In the genomic region with DNA sequence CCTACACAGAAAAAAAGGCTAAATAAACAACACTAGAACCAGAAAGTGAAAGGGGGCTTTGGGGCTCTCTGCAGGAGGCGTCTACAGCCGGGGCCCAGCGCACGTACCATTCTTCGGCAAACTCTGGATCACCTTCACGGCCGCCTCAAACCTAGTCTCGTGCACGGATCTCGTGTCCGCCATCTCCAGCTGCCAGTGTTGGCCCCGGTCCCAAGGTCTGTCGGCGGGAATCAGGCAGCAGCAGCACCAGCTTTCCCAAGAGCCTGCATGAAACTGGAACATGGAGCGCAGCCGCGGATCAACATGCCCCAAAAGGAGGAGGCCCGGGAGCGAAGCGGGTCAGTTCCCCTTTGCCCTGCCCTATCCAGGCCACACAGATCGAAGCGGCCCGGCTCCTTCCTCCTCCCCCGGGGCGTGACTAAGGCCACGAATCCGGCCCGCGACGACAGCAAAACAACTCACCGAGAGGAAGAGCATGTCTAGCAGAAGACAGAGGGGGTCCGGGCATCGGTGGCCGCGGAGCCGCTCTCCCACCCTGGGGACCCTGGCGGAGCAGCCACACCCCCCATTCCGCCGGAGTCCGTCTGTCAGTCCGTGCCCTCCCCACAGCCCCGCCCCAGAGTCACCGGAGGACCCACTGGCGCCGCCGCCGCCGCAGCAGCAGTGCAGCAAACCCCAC, we compare ENCODE assay signal across 8 cellular contexts. TPM values are rescaled to one million over a fixed set of nuclear protein-coding genes. Genes with fewer than 3 reads are reported as not detected.
DNase-seq lines count a peak whose midpoint lies in the region; ATAC-seq and TF ChIP-seq lines count a peak whose summit lies in the region.

A gene with protein sequence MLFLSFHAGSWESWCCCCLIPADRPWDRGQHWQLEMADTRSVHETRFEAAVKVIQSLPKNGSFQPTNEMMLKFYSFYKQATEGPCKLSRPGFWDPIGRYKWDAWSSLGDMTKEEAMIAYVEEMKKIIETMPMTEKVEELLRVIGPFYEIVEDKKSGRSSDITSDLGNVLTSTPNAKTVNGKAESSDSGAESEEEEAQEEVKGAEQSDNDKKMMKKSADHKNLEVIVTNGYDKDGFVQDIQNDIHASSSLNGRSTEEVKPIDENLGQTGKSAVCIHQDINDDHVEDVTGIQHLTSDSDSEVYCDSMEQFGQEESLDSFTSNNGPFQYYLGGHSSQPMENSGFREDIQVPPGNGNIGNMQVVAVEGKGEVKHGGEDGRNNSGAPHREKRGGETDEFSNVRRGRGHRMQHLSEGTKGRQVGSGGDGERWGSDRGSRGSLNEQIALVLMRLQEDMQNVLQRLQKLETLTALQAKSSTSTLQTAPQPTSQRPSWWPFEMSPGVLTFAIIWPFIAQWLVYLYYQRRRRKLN (minus strand): TSS at position 586 of the 679 bp plus-strand sequence. CDS start 109 bp downstream, at position 477.

- CTCF ChIA-PET in PC-9 (lab: Charles Lee), result no interaction called here

- DNase-seq in DMS 273 (lab: John Stamatoyannopoulos, UW; ENCODE audit: unreplicated experiment) (peak; percentile 94), PC-9 (peak; percentile 66 to 81)
- peak; percentile 59 for DNase-seq in activated T-cell treated with anti-CD3 and anti-CD28 coated beads, Interleukin-2, amount 50 U/mL, for 4 hours

- H3K27ac Mint-ChIP-seq in stimulated activated memory B cell treated with anti-CD40 and anti-IgM and Interleukin-4, amounts not matched to agents 10 μg/mL and 1 μg/mL and 100 μg/mL, for 72 hours, result peak within 1 kb of the TSS; percentile 99

- H3K27me3 ChIP-seq in HUES6 (ENCODE audit: control insufficient read depth, insufficient read depth, low read length) (no peaks in the 10 kb centered on the region), PC-9 (ENCODE audit: insufficient read depth, low read depth) (no peaks in the 10 kb centered on the region), esophagus (ENCODE audit: control insufficient read depth in 1 of 2, insufficient read depth in 2 of 2, low read length in 2 of 2) (no peaks in the 10 kb centered on the region), mucosa of rectum (ENCODE audit: control insufficient read depth in 2 of 2, insufficient read depth in 2 of 2, low read length in 2 of 2) (no peaks in the 10 kb centered on the region)

- intact Hi-C loops in PC-9 (cut with micrococcal nuclease; ENCODE audit: unreplicated experiment), result loop anchor here (2.0 to 5.0 kb wide), 4 partner anchors 82 to 380 kb away; a partner anchor contains a TSS

- peaks cover 6% of the 10 kb centered on the region; the same call in 1 of the 2 replicates for H3K79me2 ChIP-seq in PC-9 (ENCODE audit: low read depth)

- peak within 1 kb of the TSS; percentile 92 for H3K4me3 Mint-ChIP-seq in activated T-cell treated with anti-CD3 and anti-CD28 coated beads, Interleukin-2, amount 50 U/mL, for 4 hours
- peak within 1 kb of the TSS; percentile 96 for H3K4me3 Mint-ChIP-seq in stimulated activated memory B cell treated with anti-CD40 and anti-IgM and Interleukin-4, amounts not matched to agents 10 μg/mL and 1 μg/mL and 100 μg/mL, for 72 hours

- no TSS peak for BruUV-seq in PC-9 (replicated peaks; lab: Mats Ljungman, UMichigan)

- H3K27ac ChIP-seq in HUES6 (ENCODE audit: low read depth, low read length) (peak within 1 kb of the TSS; percentile 60; the same call in 1 of the 2 replicates), PC-9 (peak within 1 kb of the TSS; percentile 74), esophagus (ENCODE audit: low read depth in 2 of 2, low read length in 1 of 2) (peak within 1 kb of the TSS; percentile 100), mucosa of rectum (ENCODE audit: low read depth in 2 of 2, low read length in 2 of 2) (peak within 1 kb of the TSS; percentile 93 to 98)

- H3K4me1 Mint-ChIP-seq in activated T-cell treated with anti-CD3 and anti-CD28 coated beads, Interleukin-2, amount 50 U/mL, for 4 hours (ENCODE audit: low read depth), result peaks cover 29% of the 10 kb centered on the region
- peaks cover 36% of the 10 kb centered on the region for H3K4me1 Mint-ChIP-seq in stimulated activated memory B cell treated with anti-CD40 and anti-IgM and Interleukin-4, amounts not matched to agents 10 μg/mL and 1 μg/mL and 100 μg/mL, for 72 hours

- H3K9ac ChIP-seq in HUES6 (ENCODE audit: low read length), result peak within 1 kb of the TSS; percentile 73
- peak within 1 kb of the TSS; percentile 89 to 96 for H3K9ac ChIP-seq in mucosa of rectum (ENCODE audit: low read depth in 1 of 2, low read length in 2 of 2)

- H2AFZ ChIP-seq in PC-9, result peak within 1 kb of the TSS; percentile 97

- H3K9me3 ChIP-seq in HUES6 (ENCODE audit: control insufficient read depth, insufficient read depth, low read depth, low read length), result no peaks in the 10 kb centered on the region
- H3K9me3 ChIP-seq in PC-9 (ENCODE audit: insufficient read depth, low read depth), result no peaks in the 10 kb centered on the region
- no peaks in the 10 kb centered on the region for H3K9me3 ChIP-seq in esophagus (ENCODE audit: control insufficient read depth in 2 of 2, insufficient read depth in 1 of 2, low read depth in 1 of 2, low read length in 1 of 2)
- no peaks in the 10 kb centered on the region for H3K9me3 ChIP-seq in mucosa of rectum (ENCODE audit: control insufficient read depth in 2 of 2, low read length in 2 of 2)

- H3K9me3 Mint-ChIP-seq in activated T-cell treated with anti-CD3 and anti-CD28 coated beads, Interleukin-2, amount 50 U/mL, for 4 hours, result no peaks in the 10 kb centered on the region
- H3K9me3 Mint-ChIP-seq in stimulated activated memory B cell treated with anti-CD40 and anti-IgM and Interleukin-4, amounts not matched to agents 10 μg/mL and 1 μg/mL and 100 μg/mL, for 72 hours, result no peaks in the 10 kb centered on the region

- H3K27me3 Mint-ChIP-seq in activated T-cell treated with anti-CD3 and anti-CD28 coated beads, Interleukin-2, amount 50 U/mL, for 4 hours (ENCODE audit: low read depth), result no peaks in the 10 kb centered on the region
- H3K27me3 Mint-ChIP-seq in stimulated activated memory B cell treated with anti-CD40 and anti-IgM and Interleukin-4, amounts not matched to agents 10 μg/mL and 1 μg/mL and 100 μg/mL, for 72 hours, result no peaks in the 10 kb centered on the region

- H3K4me1 ChIP-seq in HUES6 (ENCODE audit: control insufficient read depth, insufficient read depth, low read length) (0 out of 2 replicates have a peak, but pooled peaks cover 7% of the 10 kb centered on the region), PC-9 (replicated peaks; ENCODE audit: insufficient read depth) (peaks cover 14% of the 10 kb centered on the region; the same call in 1 of the 2 replicates), esophagus (ENCODE audit: control insufficient read depth in 2 of 2, insufficient read depth in 2 of 2, low read length in 1 of 2) (peaks cover 0 to 8% of the 10 kb centered on the region in 2 donors), mucosa of rectum (ENCODE audit: control insufficient read depth in 2 of 2, insufficient read depth in 2 of 2, low read length in 2 of 2) (peaks cover 21 to 29% of the 10 kb centered on the region in 2 donors)

- peak within 1 kb of the TSS; percentile 74 for H3K4me3 ChIP-seq in HUES6 (ENCODE audit: low read depth, low read length)
- H3K4me3 ChIP-seq in PC-9, result peak within 1 kb of the TSS; percentile 72
- H3K4me3 ChIP-seq in esophagus (ENCODE audit: low read depth in 1 of 2, low read length in 2 of 2), result peak within 1 kb of the TSS; percentile 75 to 85
- peak within 1 kb of the TSS; percentile 83 to 97 for H3K4me3 ChIP-seq in mucosa of rectum (ENCODE audit: low read length in 2 of 2)

- peak; percentile 50 for ATAC-seq in GM21390 (IDR thresholded peaks at IDR 0.05; ENCODE audit: unreplicated experiment)
- peak; percentile 60 to 66 for ATAC-seq in activated T-cell treated with anti-CD3 and anti-CD28 coated beads, Interleukin-2, amount 50 U/mL, for 4 hours
- ATAC-seq in stimulated activated memory B cell treated with anti-CD40 and anti-IgM and Interleukin-4, amounts not matched to agents 10 μg/mL and 1 μg/mL and 100 μg/mL, for 72 hours, result peak; percentile 82

- TF ChIP-seq CTCF in PC-9 (conservative IDR thresholded peaks at IDR 0.05), result no peak

- POLR2A ChIA-PET in PC-9 (lab: Charles Lee; ENCODE audit: unreplicated experiment), result no interaction called here

- peaks cover 26% of the 10 kb centered on the region for H3F3A ChIP-seq in PC-9 (ENCODE audit: insufficient read depth, low read depth)

- H3K36me3 ChIP-seq in HUES6 (ENCODE audit: control insufficient read depth, insufficient read depth, low read length) (no peaks in the 10 kb centered on the region), PC-9 (ENCODE audit: low read depth) (no peaks in the 10 kb centered on the region), esophagus (ENCODE audit: control insufficient read depth in 2 of 2, insufficient read depth in 2 of 2, low read length in 1 of 2) (no peaks in the 10 kb centered on the region), mucosa of rectum (ENCODE audit: control insufficient read depth in 2 of 2, insufficient read depth in 2 of 2, low read length in 2 of 2) (no peaks in the 10 kb centered on the region)

- H3K36me3 Mint-ChIP-seq in activated T-cell treated with anti-CD3 and anti-CD28 coated beads, Interleukin-2, amount 50 U/mL, for 4 hours (ENCODE audit: insufficient read depth), result no peaks in the 10 kb centered on the region
- H3K36me3 Mint-ChIP-seq in stimulated activated memory B cell treated with anti-CD40 and anti-IgM and Interleukin-4, amounts not matched to agents 10 μg/mL and 1 μg/mL and 100 μg/mL, for 72 hours, result peaks cover 6% of the 10 kb centered on the region

- H4K20me1 ChIP-seq in PC-9 (ENCODE audit: insufficient read depth), result no peaks in the 10 kb centered on the region

- H3K9me2 ChIP-seq in PC-9 (ENCODE audit: insufficient read depth), result no peaks in the 10 kb centered on the region

- H3K4me2 ChIP-seq in PC-9, result peak within 1 kb of the TSS; percentile 86

- 0% methylated on average over 47 to 48 of the region's 48 CpGs for WGBS in esophagus, 2 donors

RNA-seq across cellular contexts. Expression of the gene that starts here (rescaled TPM):
- total RNA-seq in PC-9 (2021), result 17.0 and 17.2 TPM in 2 replicates
- total RNA-seq in activated T-cell treated with anti-CD3 and anti-CD28 coated beads, Interleukin-2, amount 50 U/mL, for 4 hours, result 10 to 100 TPM; 14.5 to 19.1 (median 16.3) TPM
- polyA plus RNA-seq in esophagus, result 1 to 10 TPM; 6.3 to 6.8 TPM

Comparison
In these comparisons a context has a peak if more than half of its experiments do, and no peak if none do; other contexts are left out.
1. Peak in every context shown above with its lines: DNase-seq, ATAC-seq, H3K4me3 ChIP-seq and H3K27ac ChIP-seq.